ENCODE assay signal across 13 cellular contexts in genomic region chr15:100663066-100663465, GRCh38.
DNase-seq lines count a peak whose midpoint lies in the region; ATAC-seq, FAIRE-seq and TF ChIP-seq lines count a peak whose summit lies in the region.
"Had no signal": no experiment of that assay in that cellular context is flagged by ENCODE, and none has a peak within 500 bp of the region (broad histone marks: within the 10 kb centered on the region; RNA-seq: fewer than 3 reads in every experiment).

No MANE protein-coding gene starts in this region.

- H3K4me3 ChIP-seq in astrocyte of the spinal cord (ENCODE audit: low read depth, low read length): no peak overlapping the region
- H3K4me3 ChIP-seq: GM12878, tibial artery had no signal

- H3K9me3 Mint-ChIP-seq in neural crest cell: no peaks in the 10 kb centered on the region

- H3K27me3 Mint-ChIP-seq in neural crest cell (ENCODE audit: low read depth): no peaks in the 10 kb centered on the region

- TF ChIP-seq CTCF in astrocyte of the spinal cord (IDR thresholded peaks at IDR 0.05; ENCODE audit: low read depth, low read length): peak; percentile 44
- TF ChIP-seq CTCF in neural crest cell (conservative IDR thresholded peaks at IDR 0.05): peak; percentile 16

- ATAC-seq in HG03571 (IDR thresholded peaks at IDR 0.05; ENCODE audit: unreplicated experiment): no peak
- ATAC-seq: GM12878 had no signal

- H3K4me3 Mint-ChIP-seq in neural crest cell: no peak overlapping the region

- in situ Hi-C loops in astrocyte of the spinal cord (cut with HindIII; ENCODE audit: low sequenced_read_pairs): no loop called here

- H3K4me1 Mint-ChIP-seq in neural crest cell: no peaks in the 10 kb centered on the region

- H3K27ac Mint-ChIP-seq in neural crest cell (ENCODE audit: unreplicated experiment): no peak overlapping the region

- FAIRE-seq in H54 (lab: Jason Lieb, UNC): no peak
- FAIRE-seq: GM12878 had no signal

- DNase-seq in ELR (ENCODE audit: low read depth) (peak; percentile 53), M059J (ENCODE audit: low read depth) (peak; percentile 51), astrocyte of the spinal cord (ENCODE audit: low read depth, low spot score) (no peak), neural crest cell (ENCODE audit: low read depth, low spot score) (no peak), H54 (ENCODE audit: insufficient read length, low spot score) (no peak)
- DNase-seq in stimulated activated CD4-positive, alpha-beta T cell treated with anti-CD3 and anti-CD28 coated beads, Interleukin-1b, Interleukin-23, amount 100 ng/mL, for 48 hours: no peak
- DNase-seq in stimulated activated CD4-positive, alpha-beta T cell treated with anti-CD3 and anti-CD28 coated beads, Interleukin-12 subunit alpha, Interleukin-12 subunit beta, amount 100 ng/mL, for 4 hours: no peak
- DNase-seq: activated gamma-delta T cell treated with Interleukin-2 at 50 U/mL for 16 hours; NCI-H1417 treated with DMSO at 0.1 percent for 48 hours; stimulated activated CD4-positive, alpha-beta T cell treated with anti-CD3 and anti-CD28 coated beads, Interleukin-4, amount 100 ng/mL, for 1 hour had no signal

- H3K36me3 Mint-ChIP-seq in neural crest cell (ENCODE audit: low read depth): no peaks in the 10 kb centered on the region

- no peak for TF ChIP-seq POLR2A in H54 (IDR thresholded peaks at IDR 0.05; ENCODE audit: low read depth, low read length)

Comparison
In these comparisons a context has a peak if more than half of its experiments do, and no peak if none do; other contexts are left out.
1. DNase-seq: peak in ELR (single experiment) and M059J (single experiment); none in astrocyte of the spinal cord (single experiment), neural crest cell (single experiment), H54 (single experiment), stimulated activated CD4-positive, alpha-beta T cell treated with anti-CD3 and anti-CD28 coated beads, Interleukin-1b, Interleukin-23, amount 100 ng/mL, for 48 hours (single experiment) and stimulated activated CD4-positive, alpha-beta T cell treated with anti-CD3 and anti-CD28 coated beads, Interleukin-12 subunit alpha, Interleukin-12 subunit beta, amount 100 ng/mL, for 4 hours (single experiment).